ENCODE assay signal across 9 cellular contexts in the genomic region with DNA sequence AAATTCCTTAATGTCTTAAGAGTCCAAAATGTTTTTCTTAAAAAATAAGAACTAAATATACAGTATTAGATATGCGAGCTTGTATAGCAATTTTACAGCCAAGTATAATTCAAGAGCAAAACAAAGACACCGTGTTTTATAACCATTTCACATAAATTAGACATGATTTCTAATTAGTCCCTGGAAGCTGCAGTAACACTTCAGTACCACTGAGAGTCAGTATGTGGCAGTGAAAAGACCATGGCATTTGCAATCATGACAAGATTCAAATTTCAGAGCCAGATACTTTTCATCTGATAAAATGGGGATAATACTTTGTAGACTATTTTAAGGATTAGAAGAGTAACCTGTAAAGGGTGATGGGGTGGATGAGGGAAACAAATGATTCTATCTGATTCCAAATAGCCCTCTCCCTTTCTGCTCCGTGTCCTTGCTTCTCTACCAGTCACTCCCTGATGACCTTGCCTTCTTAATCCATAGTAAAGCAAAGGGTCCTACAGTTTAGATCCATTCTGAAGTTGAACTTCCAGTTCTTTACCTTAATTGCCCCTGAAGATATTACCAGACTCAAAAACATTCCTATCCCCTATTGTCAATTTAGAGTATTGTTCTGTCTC.
DNase-seq lines count a peak whose midpoint lies in the region; ATAC-seq and TF ChIP-seq lines count a peak whose summit lies in the region.
"Had no signal": no experiment of that assay in that cellular context is flagged by ENCODE, and none has a peak within 500 bp of the region (broad histone marks: within the 10 kb centered on the region; RNA-seq: fewer than 3 reads in every experiment).

No MANE protein-coding gene starts in this region.

- H3K27me3 Mint-ChIP-seq in neural crest cell (ENCODE audit: low read depth), result no peaks in the 10 kb centered on the region
- H3K27me3 Mint-ChIP-seq in activated CD4-positive, alpha-beta memory T cell treated with anti-CD3 and anti-CD28 coated beads, Interleukin-2, amount 10 ng/mL, durations not matched to agents 7 days and 5 days, result no peaks in the 10 kb centered on the region
- H3K27me3 Mint-ChIP-seq: T-cell had no signal

- TF ChIP-seq CTCF in neural crest cell (conservative IDR thresholded peaks at IDR 0.05), result peak; percentile 88

- no peaks in the 10 kb centered on the region for H3K36me3 Mint-ChIP-seq in neural crest cell (ENCODE audit: low read depth)
- no peaks in the 10 kb centered on the region for H3K36me3 Mint-ChIP-seq in activated CD4-positive, alpha-beta memory T cell treated with anti-CD3 and anti-CD28 coated beads, Interleukin-2, amount 10 ng/mL, durations not matched to agents 7 days and 5 days (ENCODE audit: low read depth)

- peak; percentile 16 for DNase-seq in Caki2 (ENCODE audit: low read depth)
- peak; percentile 31 for DNase-seq in RPMI7951 (ENCODE audit: low read depth)
- no peak for DNase-seq in neural crest cell (ENCODE audit: low read depth, low spot score)
- no peak for DNase-seq in activated CD4-positive, alpha-beta memory T cell treated with anti-CD3 and anti-CD28 coated beads, Interleukin-2, amount 10 ng/mL, durations not matched to agents 7 days and 5 days
- DNase-seq: T-cell had no signal

- no peak overlapping the region for H3K27ac Mint-ChIP-seq in neural crest cell (ENCODE audit: unreplicated experiment)
- no peak overlapping the region for H3K27ac Mint-ChIP-seq in activated CD4-positive, alpha-beta memory T cell treated with anti-CD3 and anti-CD28 coated beads, Interleukin-2, amount 10 ng/mL, durations not matched to agents 7 days and 5 days
- H3K27ac Mint-ChIP-seq: T-cell had no signal

- POLR2A ChIA-PET in activated CD4-positive, alpha-beta memory T cell treated with anti-CD3 and anti-CD28 coated beads, Interleukin-2, amount 10 ng/mL, durations not matched to agents 7 days and 5 days (lab: Charles Lee), result no interaction called here

- peak; percentile 78 for ATAC-seq in GM18909 (IDR thresholded peaks at IDR 0.05; ENCODE audit: poor library complexity, unreplicated experiment)
- ATAC-seq in HG03565 (IDR thresholded peaks at IDR 0.05; ENCODE audit: unreplicated experiment), result peak; percentile 74
- ATAC-seq in esophagus mucosa, result peak; percentile 57
- no peak for ATAC-seq in GM19397 (IDR thresholded peaks at IDR 0.05; ENCODE audit: unreplicated experiment)

- no peak overlapping the region for H3K4me3 Mint-ChIP-seq in neural crest cell
- no peak overlapping the region for H3K4me3 Mint-ChIP-seq in activated CD4-positive, alpha-beta memory T cell treated with anti-CD3 and anti-CD28 coated beads, Interleukin-2, amount 10 ng/mL, durations not matched to agents 7 days and 5 days
- H3K4me3 Mint-ChIP-seq: T-cell had no signal

- no peaks in the 10 kb centered on the region for H3K9me3 Mint-ChIP-seq in neural crest cell
- H3K9me3 Mint-ChIP-seq in activated CD4-positive, alpha-beta memory T cell treated with anti-CD3 and anti-CD28 coated beads, Interleukin-2, amount 10 ng/mL, durations not matched to agents 7 days and 5 days, result peaks cover 5% of the 10 kb centered on the region
- H3K9me3 Mint-ChIP-seq: T-cell had no signal

- in situ Hi-C loops in Caki2 (cut with HindIII; ENCODE audit: low pct_unique_long_range_greater_than_20kb, low sequenced_read_pairs), result no loop called here

- peaks cover 3% of the 10 kb centered on the region for H3K4me1 Mint-ChIP-seq in neural crest cell
- H3K4me1 Mint-ChIP-seq in activated CD4-positive, alpha-beta memory T cell treated with anti-CD3 and anti-CD28 coated beads, Interleukin-2, amount 10 ng/mL, durations not matched to agents 7 days and 5 days, result no peaks in the 10 kb centered on the region
- H3K4me1 Mint-ChIP-seq: T-cell had no signal

- CTCF ChIA-PET in activated CD4-positive, alpha-beta memory T cell treated with anti-CD3 and anti-CD28 coated beads, Interleukin-2, amount 10 ng/mL, durations not matched to agents 7 days and 5 days (lab: Charles Lee), result interaction anchor here (1.4 to 1.5 kb wide), 2 partner anchors 226 to 227 kb away, joined by 4 to 5 read pairs; no protein-coding TSS in a partner anchor

Comparison
In these comparisons a context has a peak if more than half of its experiments do, and no peak if none do; other contexts are left out.
1. DNase-seq: peak in Caki2 (single experiment) and RPMI7951 (single experiment); none in neural crest cell (single experiment) and activated CD4-positive, alpha-beta memory T cell treated with anti-CD3 and anti-CD28 coated beads, Interleukin-2, amount 10 ng/mL, durations not matched to agents 7 days and 5 days (single experiment).